In genomic region chr1:91884459-91885290, GRCh38 we compare ENCODE assay signal across 7 cellular contexts. TPM values are rescaled to one million over a fixed set of nuclear protein-coding genes. Genes with fewer than 3 reads are reported as not detected.
DNase-seq lines count a peak whose midpoint lies in the region; ATAC-seq and TF ChIP-seq lines count a peak whose summit lies in the region.

No MANE protein-coding gene starts in this region.

- whole genome bisulfite sequencing in GM23248 (ENCODE audit: low coverage in 1 of 2, low lambda C conversion rate in 2 of 2, missing lambda C conversion rate in 2 of 2), 2 experiments = 2% methylated on average over 25 of the region's 25 CpGs

- in situ Hi-C loops in GM23248 (cut with MboI) (no loop called here), astrocyte of the cerebellum (cut with HindIII; ENCODE audit: low sequenced_read_pairs) (no loop called here)

- H3K4me3 ChIP-seq in GM23248 = peak overlapping the region; percentile 96
- H3K4me3 ChIP-seq in astrocyte of the cerebellum (ENCODE audit: low read depth, low read length) = peak overlapping the region; percentile 74

- peak overlapping the region; percentile 87 for H3K9ac ChIP-seq in GM23248

- H3K27ac ChIP-seq in GM23248 = peak overlapping the region; percentile 76

- H2AFZ ChIP-seq in GM23248 = peak overlapping the region; percentile 77

- H4K20me1 ChIP-seq in GM23248 (ENCODE audit: insufficient read depth) = no peaks in the 10 kb centered on the region

- ATAC-seq in GM18502 (IDR thresholded peaks at IDR 0.05; ENCODE audit: poor library complexity, unreplicated experiment) = no peak
- ATAC-seq in GM18870 (IDR thresholded peaks at IDR 0.05; ENCODE audit: unreplicated experiment) = no peak

- H3K79me2 ChIP-seq in GM23248 (ENCODE audit: insufficient read depth) = peaks cover 54% of the 10 kb centered on the region

- peak; percentile 64 for DNase-seq in GM23248
- peak; percentile 24 for DNase-seq in RPMI7951 (ENCODE audit: low read depth)
- no peak for DNase-seq in astrocyte of the cerebellum (ENCODE audit: low read depth)
- DNase-seq in iPS-NIHi7 (ENCODE audit: extremely low spot score) = peak; percentile 33
- DNase-seq in stimulated activated CD4-positive, alpha-beta T cell treated with anti-CD3 and anti-CD28 coated beads, Interleukin-12 subunit alpha, Interleukin-12 subunit beta, amount 100 ng/mL, for 4 hours = peak; percentile 36

- H3K4me2 ChIP-seq in GM23248 (ENCODE audit: unreplicated experiment) = peak overlapping the region; percentile 92

- H3K4me1 ChIP-seq in GM23248 (ENCODE audit: insufficient read depth) = peaks cover 27% of the 10 kb centered on the region

- TF ChIP-seq CTCF in astrocyte of the cerebellum (IDR thresholded peaks at IDR 0.05; ENCODE audit: low read depth, low read length, missing control alignments) = no peak

- no peaks in the 10 kb centered on the region for H3K36me3 ChIP-seq in GM23248 (ENCODE audit: low read depth)

- no peaks in the 10 kb centered on the region for H3K27me3 ChIP-seq in GM23248 (replicated peaks; ENCODE audit: insufficient read depth)

- no peaks in the 10 kb centered on the region for H3K9me3 ChIP-seq in GM23248 (ENCODE audit: low read depth)

- peaks cover 12% of the 10 kb centered on the region for H3F3A ChIP-seq in GM23248 (ENCODE audit: insufficient read depth)

- H3K9me2 ChIP-seq in GM23248 (ENCODE audit: insufficient read depth) = no peaks in the 10 kb centered on the region

RNA-seq across cellular contexts. Expression of gene TGFBR3, which starts 1.3 kb away (rescaled TPM):
- total RNA-seq in GM23248 (2014; rRNA removed; shearing (Covaris generic)) = 25.4 and 26.5 TPM in 2 replicates
- polyA plus RNA-seq in GM23248 (2016; fragmentation: Nextera tagmentation; extraction: Ambion mirVana) = 16.2 and 17.7 TPM in 2 replicates
- 4.5 and 7.3 TPM in 2 replicates for total RNA-seq in RPMI7951 (2014; rRNA removed; shearing (Covaris generic))
